Comparison of ENCODE assay signal across 22 cellular contexts in the genomic region with DNA sequence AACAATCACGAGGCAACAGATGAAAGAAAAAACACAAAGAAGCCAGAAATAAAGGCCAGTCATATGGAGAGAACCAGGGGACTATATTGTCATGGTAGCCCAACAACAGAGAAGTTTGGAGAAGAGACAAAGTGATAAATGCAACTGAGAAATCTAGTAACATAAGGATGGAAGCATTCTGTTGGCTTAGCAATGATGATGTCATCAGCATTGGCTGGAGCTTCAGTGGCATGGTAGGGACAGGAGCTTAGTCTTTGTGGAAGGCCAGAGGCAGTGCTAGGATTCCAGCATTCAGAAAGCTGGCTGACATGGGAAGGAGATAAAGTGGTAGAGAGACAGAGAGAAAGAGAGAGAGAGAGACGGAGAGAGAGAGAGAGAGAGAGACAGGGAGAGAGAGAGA.
"Had no signal": no experiment of that assay in that cellular context is flagged by ENCODE, and none has a peak within 500 bp of the region (broad histone marks: within the 10 kb centered on the region; RNA-seq: fewer than 3 reads in every experiment).

No MANE protein-coding gene starts in this region.

- DNase-seq: KBM-7, MV-4-11, NCI-H1048, NCI-H1105, NCI-H1417, NCI-H146, NCI-H1694 treated with DMSO at 0.1 percent for 48 hours, NCI-H1930, NCI-H2081, NCI-H2107, NCI-H226, NCI-H446, NCI-H510A, NCI-H524 treated with DMSO at 0.1 percent for 48 hours, NCI-H69, NCI-H774, Right ventricle myocardium superior, RPMI8226, SIG-M5 had no signal

- H3K27ac ChIP-seq: SJSA1, SK-N-MC had no signal

- H3K36me3 ChIP-seq: SJSA1 had no signal

- FAIRE-seq: RCC 7860 had no signal

- H3K4me3 ChIP-seq: SJSA1, SK-N-MC had no signal

- H3K27me3 ChIP-seq: SJSA1 had no signal
